23 cellular contexts compared by ENCODE assay signal in the genomic region with DNA sequence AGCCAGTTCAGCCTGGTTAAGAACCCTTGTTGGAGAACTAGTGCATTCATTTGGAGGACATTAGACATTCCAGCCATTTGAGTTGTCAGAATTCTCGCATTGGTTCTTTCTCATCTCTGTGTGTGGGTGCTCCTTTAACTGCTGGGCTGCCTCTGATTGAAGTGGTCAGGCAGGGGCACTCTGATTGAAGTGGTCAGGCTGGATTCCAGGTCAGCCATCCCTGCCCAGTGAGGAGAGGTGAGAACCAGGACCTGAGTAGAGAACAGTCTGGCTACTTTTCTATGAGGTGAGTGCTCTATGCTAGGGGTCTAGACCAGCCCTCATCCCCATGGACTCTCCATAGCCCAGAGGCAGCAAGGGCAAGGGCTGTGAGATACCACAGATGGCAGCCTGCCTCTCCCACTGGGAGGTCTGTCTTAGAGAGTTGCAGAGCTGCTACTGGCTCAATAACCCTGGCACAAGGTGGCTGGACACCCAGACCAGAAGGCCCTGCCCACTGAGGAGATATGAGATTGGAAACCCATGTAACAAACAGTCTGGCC.
"Had no signal": no experiment of that assay in that cellular context is flagged by ENCODE, and none has a peak within 500 bp of the region (broad histone marks: within the 10 kb centered on the region; RNA-seq: fewer than 3 reads in every experiment).

No MANE protein-coding gene starts in this region.

- H3K9me3 ChIP-seq: Peyer's patch, SJCRH30 had no signal

- H3K4me3 ChIP-seq: Peyer's patch, SJCRH30 had no signal

- H3K27me3 ChIP-seq: Peyer's patch, SJCRH30 had no signal

- H3K36me3 ChIP-seq: Peyer's patch, SJCRH30 had no signal

- H3K9ac ChIP-seq: KMS-11 had no signal

- DNase-seq: IMR-90, Kasumi-1, MM.1S, MV-4-11, NCI-H1048, NCI-H1105, NCI-H1417, NCI-H1436 treated with DMSO at 0.1 percent for 48 hours, NCI-H1694, NCI-H187 treated with DMSO at 0.1 percent for 48 hours, NCI-H2029 treated with DMSO at 0.1 percent for 48 hours, NCI-H2227 treated with DMSO at 0.1 percent for 48 hours, NCI-H524, NCI-H69, NCI-H774, PC-3, Peyer's patch, SHP77 treated with DMSO at 0.1 percent for 48 hours, SJCRH30 had no signal

- ATAC-seq: HepG2, PC-3, Right ventricle myocardium inferior, SK-N-SH treated with all-trans-retinoic acid at 6 μM for 48 hours had no signal

- H3K27ac ChIP-seq: KMS-11, Peyer's patch, SJCRH30 had no signal

- H3K4me1 ChIP-seq: Peyer's patch, SJCRH30 had no signal
